17 cellular contexts compared by ENCODE assay signal in the genomic region with DNA sequence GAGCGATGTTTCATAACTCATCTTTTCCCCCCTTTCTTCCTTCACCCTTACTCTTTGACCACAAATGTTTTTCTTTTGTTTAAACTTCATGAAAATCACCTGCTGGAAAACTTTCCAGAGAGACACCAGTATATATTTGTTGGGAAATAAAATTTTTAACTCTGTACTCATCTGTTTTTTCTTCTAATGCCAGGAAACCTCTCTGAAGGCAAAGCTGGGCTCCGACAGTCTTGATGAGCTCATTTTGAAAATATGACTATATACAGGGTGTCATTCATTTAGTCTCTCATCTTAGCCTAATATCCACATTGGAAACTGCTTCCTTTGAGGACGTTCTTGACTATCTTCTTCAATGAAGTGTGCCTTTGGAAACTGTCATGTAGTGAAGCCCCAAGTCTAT.
DNase-seq lines count a peak whose midpoint lies in the region; ATAC-seq and TF ChIP-seq lines count a peak whose summit lies in the region.
"Had no signal": no experiment of that assay in that cellular context is flagged by ENCODE, and none has a peak within 500 bp of the region (broad histone marks: within the 10 kb centered on the region; RNA-seq: fewer than 3 reads in every experiment).

No MANE protein-coding gene starts in this region.

- no peaks in the 10 kb centered on the region for H3K4me1 ChIP-seq in SJCRH30

- H3K9me3 Mint-ChIP-seq in activated T-helper 2 cell treated with anti-CD3 and anti-CD28 coated beads, Interferon-gamma antibody, Interleukin-2, Interleukin-4, amounts not matched to agents 10 μg/mL and 5 μg/mL and 100 μg/mL, durations not matched to agents 14 hours and 24 hours and 36 hours, result peaks cover 36% of the 10 kb centered on the region

- no peaks in the 10 kb centered on the region for H3K4me1 Mint-ChIP-seq in activated T-helper 2 cell treated with anti-CD3 and anti-CD28 coated beads, Interferon-gamma antibody, Interleukin-2, Interleukin-4, amounts not matched to agents 10 μg/mL and 5 μg/mL and 100 μg/mL, durations not matched to agents 14 hours and 24 hours and 36 hours (ENCODE audit: low read depth)
- H3K4me1 Mint-ChIP-seq: CD14-positive monocyte; CD4-positive, alpha-beta memory T cell had no signal

- intact Hi-C loops in activated T-helper 2 cell treated with anti-CD3 and anti-CD28 coated beads, Interferon-gamma antibody, Interleukin-2, Interleukin-4, amounts not matched to agents 10 μg/mL and 5 μg/mL and 100 μg/mL, durations not matched to agents 14 hours and 24 hours and 36 hours (cut with micrococcal nuclease), result no loop called here

- H3K9me3 ChIP-seq in SJCRH30 (replicated peaks), result no peaks in the 10 kb centered on the region

- no peak for TF ChIP-seq CTCF in choroid plexus epithelial cell (conservative IDR thresholded peaks at IDR 0.05; ENCODE audit: low read depth, low read length)

- H3K27ac ChIP-seq in SJCRH30, result no peak overlapping the region

- DNase-seq in HS-5 (ENCODE audit: low read depth), result peak; percentile 30
- peak; percentile 42 for DNase-seq in choroid plexus epithelial cell (ENCODE audit: low read depth)
- DNase-seq in iris pigment epithelial cell (ENCODE audit: low read depth), result peak; percentile 50
- DNase-seq in C1 segment of cervical spinal cord (lab: John Stamatoyannopoulos, UW), result no peak
- DNase-seq in SJCRH30, result no peak
- DNase-seq in activated T-helper 2 cell treated with anti-CD3 and anti-CD28 coated beads, Interferon-gamma antibody, Interleukin-2, Interleukin-4, amounts not matched to agents 10 μg/mL and 5 μg/mL and 100 μg/mL, durations not matched to agents 14 hours and 24 hours and 36 hours (ENCODE audit: low spot score), result no peak
- DNase-seq: ACHN; AML-193; CD4-positive, alpha-beta memory T cell; DMS153; DMS79; GDM1; GOT3; H7 had no signal

- H3K36me3 Mint-ChIP-seq in activated T-helper 2 cell treated with anti-CD3 and anti-CD28 coated beads, Interferon-gamma antibody, Interleukin-2, Interleukin-4, amounts not matched to agents 10 μg/mL and 5 μg/mL and 100 μg/mL, durations not matched to agents 14 hours and 24 hours and 36 hours (ENCODE audit: low read depth), result no peaks in the 10 kb centered on the region
- H3K36me3 Mint-ChIP-seq: CD14-positive monocyte; CD4-positive, alpha-beta memory T cell had no signal

- H3K27me3 Mint-ChIP-seq in activated T-helper 2 cell treated with anti-CD3 and anti-CD28 coated beads, Interferon-gamma antibody, Interleukin-2, Interleukin-4, amounts not matched to agents 10 μg/mL and 5 μg/mL and 100 μg/mL, durations not matched to agents 14 hours and 24 hours and 36 hours (ENCODE audit: low read depth), result no peaks in the 10 kb centered on the region
- H3K27me3 Mint-ChIP-seq: CD4-positive, alpha-beta memory T cell had no signal

- no peaks in the 10 kb centered on the region for H3K36me3 ChIP-seq in SJCRH30

- no peak overlapping the region for H3K27ac Mint-ChIP-seq in activated T-helper 2 cell treated with anti-CD3 and anti-CD28 coated beads, Interferon-gamma antibody, Interleukin-2, Interleukin-4, amounts not matched to agents 10 μg/mL and 5 μg/mL and 100 μg/mL, durations not matched to agents 14 hours and 24 hours and 36 hours
- H3K27ac Mint-ChIP-seq: CD14-positive monocyte; CD4-positive, alpha-beta memory T cell had no signal

- H3K27me3 ChIP-seq in SJCRH30, result no peaks in the 10 kb centered on the region

- no peak overlapping the region for H3K4me3 Mint-ChIP-seq in activated T-helper 2 cell treated with anti-CD3 and anti-CD28 coated beads, Interferon-gamma antibody, Interleukin-2, Interleukin-4, amounts not matched to agents 10 μg/mL and 5 μg/mL and 100 μg/mL, durations not matched to agents 14 hours and 24 hours and 36 hours (ENCODE audit: low read depth)
- H3K4me3 Mint-ChIP-seq: CD14-positive monocyte; CD4-positive, alpha-beta memory T cell had no signal

- H3K4me3 ChIP-seq in choroid plexus epithelial cell (ENCODE audit: low read depth, low read length), result no peak overlapping the region
- no peak overlapping the region for H3K4me3 ChIP-seq in SJCRH30
- H3K4me3 ChIP-seq: K562 had no signal

- ATAC-seq in GM21526 (IDR thresholded peaks at IDR 0.05; ENCODE audit: low FRiP score, unreplicated experiment), result no peak
- ATAC-seq: K562 had no signal

Comparison
In these comparisons a context has a peak if more than half of its experiments do, and no peak if none do; other contexts are left out.
1. DNase-seq: peak in HS-5 (single experiment), choroid plexus epithelial cell (single experiment) and iris pigment epithelial cell (single experiment); none in C1 segment of cervical spinal cord (0 of 14), SJCRH30 (0 of 2) and activated T-helper 2 cell treated with anti-CD3 and anti-CD28 coated beads, Interferon-gamma antibody, Interleukin-2, Interleukin-4, amounts not matched to agents 10 μg/mL and 5 μg/mL and 100 μg/mL, durations not matched to agents 14 hours and 24 hours and 36 hours (single experiment).